ENCODE assay signal across 27 cellular contexts in the genomic region with DNA sequence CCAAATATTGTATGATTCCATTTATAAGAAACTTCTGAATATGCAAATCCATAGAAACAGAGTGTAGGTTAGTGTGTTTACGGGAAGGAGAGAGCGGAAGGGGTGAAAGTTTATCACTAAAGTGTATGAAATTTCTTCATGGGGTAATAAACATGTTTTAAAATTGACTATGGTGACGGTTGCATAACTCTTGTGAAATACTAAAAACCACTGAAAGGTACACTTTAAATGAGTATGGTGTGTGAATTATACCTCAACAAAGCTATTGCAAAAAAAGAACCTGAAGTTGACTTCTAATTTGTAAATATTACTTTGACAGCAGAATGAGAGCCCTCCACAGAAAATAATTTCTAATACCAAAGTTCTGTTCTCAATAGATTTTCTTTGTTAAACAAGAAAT.
"Had no signal": no experiment of that assay in that cellular context is flagged by ENCODE, and none has a peak within 500 bp of the region (broad histone marks: within the 10 kb centered on the region; RNA-seq: fewer than 3 reads in every experiment).

No MANE protein-coding gene starts in this region.

- H2AFZ ChIP-seq: hepatocyte had no signal

- H3K4me3 ChIP-seq: hepatocyte, lower lobe of right lung, pancreas, prostate gland, sigmoid colon, spleen, thyroid gland, transverse colon, upper lobe of left lung, vagina had no signal

- H3K4me1 ChIP-seq: lower lobe of right lung, prostate gland, sigmoid colon, spleen, thyroid gland, upper lobe of left lung, vagina had no signal

- H3K27ac ChIP-seq: hepatocyte, lower lobe of right lung, pancreas, prostate gland, sigmoid colon, spleen, thyroid gland, transverse colon, upper lobe of left lung, vagina had no signal

- H3K4me2 ChIP-seq: hepatocyte had no signal

- DNase-seq: islet precursor cell; left ventricle myocardium superior; lower lobe of right lung; mammary epithelial cell; mesenchymal stem cell; naive thymus-derived CD8-positive, alpha-beta T cell; nucleus accumbens; pancreas; posterior cingulate gyrus; retina; right cardiac atrium; sigmoid colon; small intestine; spleen; stimulated activated CD4-positive, alpha-beta T cell treated with anti-CD3 and anti-CD28 coated beads, Interleukin-2, amount 100 ng/mL, for 48 hours; stimulated activated CD4-positive, alpha-beta T cell treated with anti-CD3 and anti-CD28 coated beads, Interleukin-4, amount 100 ng/mL, for 4 hours; stimulated activated CD8-positive, alpha-beta memory T cell treated with anti-CD3 and anti-CD28 coated beads, Interleukin-4, amount 100 ng/mL, for 48 hours; stimulated activated naive CD4-positive, alpha-beta T cell treated with Interleukin-2 at 50 U/mL for 16 hours; stimulated activated naive CD8-positive, alpha-beta T cell treated with anti-CD3 and anti-CD28 coated beads, Interleukin-15, amount 100 ng/mL, for 72 hours; substantia nigra; thyroid gland; transverse colon; upper lobe of left lung had no signal

- H3K9me3 ChIP-seq: lower lobe of right lung, pancreas, prostate gland, sigmoid colon, spleen, thyroid gland, transverse colon, upper lobe of left lung, vagina had no signal

- H3K27me3 ChIP-seq: hepatocyte, pancreas, sigmoid colon, spleen, thyroid gland, transverse colon, upper lobe of left lung, vagina had no signal

- ATAC-seq: left ventricle myocardium superior; lower lobe of right lung; naive thymus-derived CD8-positive, alpha-beta T cell; pancreas; right cardiac atrium; stimulated activated memory B cell treated with anti-CD40 and anti-IgM and Interleukin-4, amounts not matched to agents 10 μg/mL and 1 μg/mL and 100 μg/mL, for 72 hours; stimulated activated naive CD8-positive, alpha-beta T cell treated with anti-CD3 and anti-CD28 coated beads, Interleukin-15, amount 100 ng/mL, for 72 hours had no signal
